In the genomic region with DNA sequence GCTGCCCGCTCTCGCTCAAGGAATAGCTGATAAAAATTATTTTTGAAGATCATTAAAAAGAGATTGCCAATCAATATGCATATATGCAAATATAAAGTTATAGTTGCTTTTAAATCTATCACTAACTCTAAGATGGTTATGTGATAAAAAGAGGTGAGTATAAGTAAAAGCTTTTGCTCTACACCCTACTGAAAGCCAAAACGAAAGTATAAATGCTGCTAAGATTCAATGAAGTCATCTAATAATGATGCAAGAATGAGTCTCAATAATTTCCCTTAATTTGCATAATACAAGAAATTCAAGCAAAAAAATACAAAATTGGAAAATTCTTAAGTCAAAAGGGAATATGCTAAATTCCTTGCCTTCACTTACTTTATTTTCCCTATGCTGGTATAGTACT, we compare ENCODE assay signal across 25 cellular contexts.
DNase-seq lines count a peak whose midpoint lies in the region; ATAC-seq and TF ChIP-seq lines count a peak whose summit lies in the region.
"Had no signal": no experiment of that assay in that cellular context is flagged by ENCODE, and none has a peak within 500 bp of the region (broad histone marks: within the 10 kb centered on the region; RNA-seq: fewer than 3 reads in every experiment).

No MANE protein-coding gene starts in this region.

- no peak for ATAC-seq in activated naive CD8-positive, alpha-beta T cell treated with anti-CD3 and anti-CD28 coated beads, Interleukin-2, amount 10 ng/mL, durations not matched to agents 7 days and 5 days (ENCODE audit: low read depth)
- ATAC-seq: activated naive CD4-positive, alpha-beta T cell treated with anti-CD3 and anti-CD28 coated beads, Interleukin-2, amount 50 U/mL, for 72 hours; activated T-cell treated with anti-CD3 and anti-CD28 coated beads, Interleukin-2, amount 50 U/mL, for 4 hours; heart right ventricle; lower lobe of right lung; mucosa of descending colon; Panc1; stimulated activated memory B cell treated with anti-CD40 and anti-IgM and Interleukin-4, amounts not matched to agents 10 μg/mL and 1 μg/mL and 100 μg/mL, for 72 hours had no signal

- intact Hi-C loops in CD14-positive monocyte (cut with micrococcal nuclease): loop anchor here in 1 of 2 donors (5.0 kb wide), 1 partner anchor 76 kb away; a partner anchor contains a TSS

- no peak overlapping the region for H3K4me3 Mint-ChIP-seq in T-helper 1 cell treated with Interleukin-12 subunit alpha and Interleukin-12 subunit beta and Interleukin-4 antibody, amounts not matched to agents 30 μg/mL and 1 μg/mL, for 36 hours
- no peak overlapping the region for H3K4me3 Mint-ChIP-seq in CD14-positive monocyte
- H3K4me3 Mint-ChIP-seq in activated naive CD8-positive, alpha-beta T cell treated with anti-CD3 and anti-CD28 coated beads, Interleukin-2, amount 10 ng/mL, durations not matched to agents 7 days and 5 days: no peak overlapping the region
- H3K4me3 Mint-ChIP-seq: activated T-cell treated with anti-CD3 and anti-CD28 coated beads, Interleukin-2, amount 50 U/mL, for 4 hours; stimulated activated memory B cell treated with anti-CD40 and anti-IgM and Interleukin-4, amounts not matched to agents 10 μg/mL and 1 μg/mL and 100 μg/mL, for 72 hours had no signal

- peaks cover 53% of the 10 kb centered on the region for H3K36me3 Mint-ChIP-seq in T-helper 1 cell treated with Interleukin-12 subunit alpha and Interleukin-12 subunit beta and Interleukin-4 antibody, amounts not matched to agents 30 μg/mL and 1 μg/mL, for 36 hours (ENCODE audit: low read depth)
- peaks cover 69 to 90% of the 10 kb centered on the region in 2 donors for H3K36me3 Mint-ChIP-seq in CD14-positive monocyte
- peaks cover 47% of the 10 kb centered on the region for H3K36me3 Mint-ChIP-seq in activated naive CD8-positive, alpha-beta T cell treated with anti-CD3 and anti-CD28 coated beads, Interleukin-2, amount 10 ng/mL, durations not matched to agents 7 days and 5 days

- no peak overlapping the region for H3K4me3 ChIP-seq in fibroblast of villous mesenchyme (ENCODE audit: low read depth, low read length)
- H3K4me3 ChIP-seq: heart right ventricle, lower lobe of right lung, mucosa of descending colon, right atrium auricular region, spleen, thoracic aorta, vagina had no signal

- TF ChIP-seq CTCF in CD14-positive monocyte (IDR thresholded peaks at IDR 0.05) (no peak), fibroblast of villous mesenchyme (IDR thresholded peaks at IDR 0.05; ENCODE audit: insufficient read depth, low read depth, low read length) (no peak)

- DNase-seq in T-helper 1 cell (no peak), CD14-positive monocyte (ENCODE audit: low spot score) (no peak), fibroblast of villous mesenchyme (ENCODE audit: low read depth) (peak; percentile 5), SKM-1 (lab: John Stamatoyannopoulos, UW; ENCODE audit: unreplicated experiment) (no peak), NCI-H526 (lab: John Stamatoyannopoulos, UW) (no peak), A172 (ENCODE audit: low spot score) (no peak)
- DNase-seq in activated naive CD8-positive, alpha-beta T cell treated with anti-CD3 and anti-CD28 coated beads, Interleukin-2, amount 10 ng/mL, durations not matched to agents 7 days and 5 days: no peak
- DNase-seq: activated CD4-positive, CD25-positive, alpha-beta regulatory T cell treated with anti-CD3 and anti-CD28 coated beads, Interleukin-2, amount 50 U/mL, for 72 hours; activated T-cell treated with anti-CD3 and anti-CD28 coated beads, Interleukin-2, amount 50 U/mL, for 4 hours; HCEC 1CT; heart right ventricle; lower lobe of right lung; mucosa of descending colon; NCI-H1417; NCI-H2029 treated with DMSO at 0.1 percent for 48 hours; NCI-H69; SHP77; spleen had no signal

- peaks cover 24% of the 10 kb centered on the region for H3K4me1 Mint-ChIP-seq in T-helper 1 cell treated with Interleukin-12 subunit alpha and Interleukin-12 subunit beta and Interleukin-4 antibody, amounts not matched to agents 30 μg/mL and 1 μg/mL, for 36 hours (ENCODE audit: low read depth)
- H3K4me1 Mint-ChIP-seq in CD14-positive monocyte: peaks cover 45% of the 10 kb centered on the region
- peaks cover 19% of the 10 kb centered on the region for H3K4me1 Mint-ChIP-seq in activated naive CD8-positive, alpha-beta T cell treated with anti-CD3 and anti-CD28 coated beads, Interleukin-2, amount 10 ng/mL, durations not matched to agents 7 days and 5 days

- H3K9me3 Mint-ChIP-seq in T-helper 1 cell treated with Interleukin-12 subunit alpha and Interleukin-12 subunit beta and Interleukin-4 antibody, amounts not matched to agents 30 μg/mL and 1 μg/mL, for 36 hours: no peaks in the 10 kb centered on the region
- H3K9me3 Mint-ChIP-seq in CD14-positive monocyte: peaks cover 0 to 4% (median 0%) of the 10 kb centered on the region in 7 donors
- no peaks in the 10 kb centered on the region for H3K9me3 Mint-ChIP-seq in activated naive CD8-positive, alpha-beta T cell treated with anti-CD3 and anti-CD28 coated beads, Interleukin-2, amount 10 ng/mL, durations not matched to agents 7 days and 5 days
- H3K9me3 Mint-ChIP-seq: activated naive CD4-positive, alpha-beta T cell treated with anti-CD3 and anti-CD28 coated beads, Interleukin-2, amount 50 U/mL, for 72 hours; activated T-cell treated with anti-CD3 and anti-CD28 coated beads, Interleukin-2, amount 50 U/mL, for 4 hours; stimulated activated memory B cell treated with anti-CD40 and anti-IgM and Interleukin-4, amounts not matched to agents 10 μg/mL and 1 μg/mL and 100 μg/mL, for 72 hours had no signal

- no peaks in the 10 kb centered on the region for H3K27me3 Mint-ChIP-seq in T-helper 1 cell treated with Interleukin-12 subunit alpha and Interleukin-12 subunit beta and Interleukin-4 antibody, amounts not matched to agents 30 μg/mL and 1 μg/mL, for 36 hours (ENCODE audit: low read depth)
- no peaks in the 10 kb centered on the region for H3K27me3 Mint-ChIP-seq in CD14-positive monocyte (ENCODE audit: low read depth in 3 of 3)
- H3K27me3 Mint-ChIP-seq in activated naive CD8-positive, alpha-beta T cell treated with anti-CD3 and anti-CD28 coated beads, Interleukin-2, amount 10 ng/mL, durations not matched to agents 7 days and 5 days: no peaks in the 10 kb centered on the region
- H3K27me3 Mint-ChIP-seq: stimulated activated memory B cell treated with anti-CD40 and anti-IgM and Interleukin-4, amounts not matched to agents 10 μg/mL and 1 μg/mL and 100 μg/mL, for 72 hours had no signal

- H3K27ac Mint-ChIP-seq in T-helper 1 cell treated with Interleukin-12 subunit alpha and Interleukin-12 subunit beta and Interleukin-4 antibody, amounts not matched to agents 30 μg/mL and 1 μg/mL, for 36 hours: peak overlapping the region; percentile 67
- H3K27ac Mint-ChIP-seq in CD14-positive monocyte: peak overlapping the region; percentile 5 to 89 (median 77)
- peak overlapping the region; percentile 35 for H3K27ac Mint-ChIP-seq in activated naive CD8-positive, alpha-beta T cell treated with anti-CD3 and anti-CD28 coated beads, Interleukin-2, amount 10 ng/mL, durations not matched to agents 7 days and 5 days

- POLR2A ChIA-PET in activated naive CD8-positive, alpha-beta T cell treated with anti-CD3 and anti-CD28 coated beads, Interleukin-2, amount 10 ng/mL, durations not matched to agents 7 days and 5 days (lab: Charles Lee): no interaction called here
